In genomic region chr21:41479686-41480085, GRCh38 we compare ENCODE assay signal across 22 cellular contexts. TPM values are rescaled to one million over a fixed set of nuclear protein-coding genes. Genes with fewer than 3 reads are reported as not detected.
"Had no signal": no experiment of that assay in that cellular context is flagged by ENCODE, and none has a peak within 500 bp of the region (broad histone marks: within the 10 kb centered on the region; RNA-seq: fewer than 3 reads in every experiment).

No MANE protein-coding gene starts in this region.

- H3K36me3 ChIP-seq: brain microvascular endothelial cell, gastroesophageal sphincter, heart left ventricle, tibial artery had no signal

- H3K4me3 ChIP-seq: gastroesophageal sphincter, heart left ventricle, lung, tibial artery had no signal

- H3K9me3 ChIP-seq: gastroesophageal sphincter, heart left ventricle, SK-N-SH, tibial artery had no signal

- H3K4me2 ChIP-seq: SK-N-SH had no signal

- H3K9ac ChIP-seq: SK-N-SH had no signal

- H3K27ac ChIP-seq: brain microvascular endothelial cell, gastroesophageal sphincter, heart left ventricle, tibial artery had no signal

- ATAC-seq: activated CD4-positive, CD25-positive, alpha-beta regulatory T cell treated with anti-CD3 and anti-CD28 coated beads, Interleukin-2, amount 50 U/mL, for 24 hours; activated naive CD8-positive, alpha-beta T cell treated with anti-CD3 and anti-CD28 coated beads, Interleukin-2, amount 50 U/mL, for 24 hours; activated T-cell treated with anti-CD3 and anti-CD28 coated beads, Interleukin-2, amount 50 U/mL, for 4 hours; esophagus mucosa; gastroesophageal sphincter; heart left ventricle; sciatic nerve; stimulated activated naive B cell treated with anti-CD40 and anti-IgM and Interleukin-4, amounts not matched to agents 10 μg/mL and 1 μg/mL and 100 μg/mL, for 72 hours had no signal

- H3K27me3 ChIP-seq: brain microvascular endothelial cell had no signal

- DNase-seq: activated CD4-positive, alpha-beta T cell treated with anti-CD3 and anti-CD28 coated beads, Interleukin-2, amount 10 ng/mL, durations not matched to agents 7 days and 5 days; activated CD8-positive, alpha-beta memory T cell treated with anti-CD3 and anti-CD28 coated beads, Interleukin-2, amount 50 U/mL, for 4 hours; activated effector memory CD4-positive, alpha-beta T cell treated with Interleukin-2 at 50 U/mL for 16 hours; activated naive CD4-positive, alpha-beta T cell treated with anti-CD3 and anti-CD28 coated beads, Interleukin-2, amount 10 ng/mL, durations not matched to agents 7 days and 5 days; activated naive CD8-positive, alpha-beta T cell treated with anti-CD3 and anti-CD28 coated beads, Interleukin-2, amount 50 U/mL, for 24 hours; activated T-cell treated with anti-CD3 and anti-CD28 coated beads, Interleukin-2, amount 50 U/mL, for 4 hours; anterior cingulate cortex; brain microvascular endothelial cell; cortex of kidney; effector CD4-positive, alpha-beta T cell; heart left ventricle; immature natural killer cell; nucleus accumbens; SK-N-SH; stimulated activated naive B cell treated with anti-CD40 and anti-IgM and Interleukin-4, amounts not matched to agents 10 μg/mL and 1 μg/mL and 100 μg/mL, for 72 hours; T-helper 9 cell; tibial artery had no signal

- H3K4me1 ChIP-seq: gastroesophageal sphincter, heart left ventricle had no signal

RNA-seq across cellular contexts. Expression of gene TMPRSS2, which starts 28.3 kb away (rescaled TPM):
- total RNA-seq: activated CD4-positive, alpha-beta T cell treated with anti-CD3 and anti-CD28 coated beads, Interleukin-2, amount 10 ng/mL, durations not matched to agents 7 days and 5 days; heart left ventricle had no signal
- polyA plus RNA-seq: immature natural killer cell, SK-N-SH had no signal
